In the genomic region with DNA sequence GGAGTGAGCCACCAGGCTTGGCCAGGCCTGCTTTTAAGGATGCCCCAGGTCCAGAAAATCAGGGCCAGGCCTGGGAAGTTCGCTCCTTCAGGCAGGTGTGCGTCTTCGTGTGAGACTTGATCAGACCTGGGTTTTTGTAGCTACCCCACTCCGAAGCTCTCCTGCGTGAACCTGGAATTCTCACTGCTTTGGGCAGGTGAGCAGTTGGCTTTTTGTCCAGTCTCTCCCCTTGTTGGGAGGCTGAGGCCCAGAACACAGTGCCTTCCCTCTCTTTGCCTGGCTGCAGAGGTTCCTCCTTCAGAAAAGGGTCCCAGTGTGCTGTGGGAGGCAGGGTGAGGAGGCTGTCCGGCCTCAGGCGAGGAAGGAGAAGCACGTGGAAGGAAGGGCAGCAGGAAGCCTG, we compare ENCODE assay signal across 32 cellular contexts.
"Had no signal": no experiment of that assay in that cellular context is flagged by ENCODE, and none has a peak within 500 bp of the region (broad histone marks: within the 10 kb centered on the region; RNA-seq: fewer than 3 reads in every experiment).

No MANE protein-coding gene starts in this region.

- H3K9me3 Mint-ChIP-seq: activated CD4-positive, alpha-beta memory T cell treated with anti-CD3 and anti-CD28 coated beads for 36 hours; activated CD4-positive, alpha-beta T cell treated with anti-CD3 and anti-CD28 coated beads, Interleukin-2, amount 10 ng/mL, durations not matched to agents 24 days and 14 days; activated naive CD4-positive, alpha-beta T cell treated with anti-CD3 and anti-CD28 coated beads for 36 hours; activated naive CD4-positive, alpha-beta T cell treated with anti-CD3 and anti-CD28 coated beads, Interleukin-2, amount 50 U/mL, for 24 hours; activated naive CD8-positive, alpha-beta T cell treated with anti-CD3 and anti-CD28 coated beads, Interleukin-2, amount 10 ng/mL, durations not matched to agents 7 days and 5 days; activated T-helper 1 cell treated with anti-CD3 and anti-CD28 coated beads, Interleukin-12 subunit alpha, Interleukin-12 subunit beta, Interleukin-2, Interleukin-4 antibody, amounts not matched to agents 30 ng/mL and 10 ng/mL and 1 ng/mL, durations not matched to agents 14 hours and 24 hours and 36 hours; activated T-helper 2 cell treated with anti-CD3 and anti-CD28 coated beads, Interferon-gamma antibody, Interleukin-2, Interleukin-4, amounts not matched to agents 10 μg/mL and 5 μg/mL and 100 μg/mL, durations not matched to agents 14 hours and 24 hours and 36 hours; brain; effector memory CD8-positive, alpha-beta T cell; T-helper 2 cell treated with Interferon-gamma antibody and Interleukin-4, amounts not matched to agents 5 μg/mL and 100 μg/mL, for 36 hours had no signal

- DNase-seq: activated CD4-positive, alpha-beta memory T cell treated with anti-CD3 and anti-CD28 coated beads for 36 hours; activated CD4-positive, alpha-beta T cell treated with anti-CD3 and anti-CD28 coated beads for 36 hours; activated CD4-positive, alpha-beta T cell treated with anti-CD3 and anti-CD28 coated beads, Interleukin-2, amount 10 ng/mL, durations not matched to agents 24 days and 14 days; activated CD4-positive, CD25-positive, alpha-beta regulatory T cell; activated CD4-positive, CD25-positive, alpha-beta regulatory T cell treated with anti-CD3 and anti-CD28 coated beads, Interleukin-2, amount 50 U/mL, for 72 hours; activated CD8-positive, alpha-beta T cell treated with anti-CD3 and anti-CD28 coated beads, Interleukin-2, amount 10 ng/mL, durations not matched to agents 7 days and 5 days; activated effector memory CD4-positive, alpha-beta T cell treated with anti-CD3 and anti-CD28 coated beads, Interleukin-2, amount 50 U/mL, for 16 hours; activated naive CD4-positive, alpha-beta T cell treated with anti-CD3 and anti-CD28 coated beads for 36 hours; activated naive CD8-positive, alpha-beta T cell treated with anti-CD3 and anti-CD28 coated beads, Interleukin-2, amount 10 ng/mL, durations not matched to agents 7 days and 5 days; activated T-cell treated with anti-CD3 and anti-CD28 coated beads, Interleukin-2, amount 50 U/mL, for 1 hour; activated T-cell treated with anti-CD3 and anti-CD28 coated beads, Interleukin-2, amount 50 U/mL, for 48 hours; cortex of kidney; dermis blood vessel endothelial cell; effector CD4-positive, alpha-beta T cell; effector memory CD8-positive, alpha-beta T cell; esophagus squamous epithelium; foreskin melanocyte; T-helper 1 cell; T-helper 17 cell; T1000 had no signal

- H3K27me3 ChIP-seq: ascending aorta, breast epithelium, esophagus squamous epithelium, gastroesophageal sphincter had no signal

- H3K36me3 Mint-ChIP-seq: activated naive CD8-positive, alpha-beta T cell treated with anti-CD3 and anti-CD28 coated beads, Interleukin-2, amount 10 ng/mL, durations not matched to agents 7 days and 5 days had no signal

- FAIRE-seq: colon, endometrium, endothelial cell of umbilical vein had no signal

- H3K36me3 ChIP-seq: breast epithelium had no signal

- ATAC-seq: activated CD4-positive, alpha-beta T cell treated with anti-CD3 and anti-CD28 coated beads for 36 hours; activated CD8-positive, alpha-beta T cell treated with anti-CD3 and anti-CD28 coated beads, Interleukin-2, amount 10 ng/mL, durations not matched to agents 7 days and 5 days; effector memory CD8-positive, alpha-beta T cell; gastroesophageal sphincter; T-helper 17 cell had no signal

- H3K4me3 ChIP-seq: ascending aorta, breast epithelium, esophagus squamous epithelium, gastroesophageal sphincter had no signal

- H3K27ac ChIP-seq: ascending aorta, breast epithelium, epithelial cell of prostate, esophagus squamous epithelium, gastroesophageal sphincter had no signal

- H3K4me1 ChIP-seq: breast epithelium had no signal

- H3K9me3 ChIP-seq: ascending aorta, breast epithelium, esophagus squamous epithelium, gastroesophageal sphincter had no signal

- H3K27ac Mint-ChIP-seq: activated CD4-positive, alpha-beta memory T cell treated with anti-CD3 and anti-CD28 coated beads for 36 hours; activated CD4-positive, alpha-beta T cell treated with anti-CD3 and anti-CD28 coated beads for 36 hours; activated CD4-positive, alpha-beta T cell treated with anti-CD3 and anti-CD28 coated beads, Interleukin-2, amount 10 ng/mL, durations not matched to agents 24 days and 14 days; activated CD8-positive, alpha-beta T cell treated with anti-CD3 and anti-CD28 coated beads, Interleukin-2, amount 10 ng/mL, durations not matched to agents 7 days and 5 days; activated naive CD4-positive, alpha-beta T cell treated with anti-CD3 and anti-CD28 coated beads for 36 hours; activated naive CD4-positive, alpha-beta T cell treated with anti-CD3 and anti-CD28 coated beads, Interleukin-2, amount 50 U/mL, for 24 hours; activated naive CD8-positive, alpha-beta T cell treated with anti-CD3 and anti-CD28 coated beads, Interleukin-2, amount 10 ng/mL, durations not matched to agents 7 days and 5 days; activated T-helper 1 cell treated with anti-CD3 and anti-CD28 coated beads, Interleukin-12 subunit alpha, Interleukin-12 subunit beta, Interleukin-2, Interleukin-4 antibody, amounts not matched to agents 30 ng/mL and 10 ng/mL and 1 ng/mL, durations not matched to agents 14 hours and 24 hours and 36 hours; activated T-helper 2 cell treated with anti-CD3 and anti-CD28 coated beads, Interferon-gamma antibody, Interleukin-2, Interleukin-4, amounts not matched to agents 10 μg/mL and 5 μg/mL and 100 μg/mL, durations not matched to agents 14 hours and 24 hours and 36 hours; brain; effector memory CD8-positive, alpha-beta T cell; T-helper 17 cell; T-helper 2 cell treated with Interferon-gamma antibody and Interleukin-4, amounts not matched to agents 5 μg/mL and 100 μg/mL, for 36 hours had no signal
